In genomic region chr10:13396369-13396768, GRCh38 we compare ENCODE assay signal across 1 cellular context.
TF ChIP-seq lines count a peak whose summit lies in the region.

No MANE protein-coding gene starts in this region.

TF ChIP-seq in HepG2, 621 proteins besides CTCF, POLR2A, EP300 and RAD21:
- TF ChIP-seq FOXA1 (IDR thresholded peaks at IDR 0.05) (no peak), FOXA1 (CRISPR knock-in tag; IDR thresholded peaks at IDR 0.05) (peak; percentile 44; the same call in 1 of the 2 replicates), GATAD2A (CRISPR knock-in tag; IDR thresholded peaks at IDR 0.05) (0 out of 2 replicates have a peak, but pooled peaks have one; percentile 29), ELF3 (CRISPR knock-in tag; IDR thresholded peaks at IDR 0.05) (peak; percentile 53), SOX13 (IDR thresholded peaks at IDR 0.05) (no peak), SOX13 (CRISPR knock-in tag; conservative IDR thresholded peaks at IDR 0.05 in 1 of 2, IDR thresholded peaks at IDR 0.05 in 1 of 2) (peak in 1 of 2 experiments; percentile 25; a peak in 1 of 4 replicates), POGZ (CRISPR knock-in tag; IDR thresholded peaks at IDR 0.05) (0 out of 2 replicates have a peak, but pooled peaks have one; percentile 20), HMG20A (CRISPR knock-in tag; IDR thresholded peaks at IDR 0.05; ENCODE audit: borderline replicate concordance) (0 out of 2 replicates have a peak, but pooled peaks have one; percentile 23), ZNF644 (CRISPR knock-in tag; IDR thresholded peaks at IDR 0.05; ENCODE audit: low read depth) (0 out of 2 replicates have a peak, but pooled peaks have one; percentile 34), CEBPB (IDR thresholded peaks at IDR 0.05; ENCODE audit: borderline replicate concordance, low read depth, low read length) (peak; percentile 84), FOXA3 (CRISPR knock-in tag; IDR thresholded peaks at IDR 0.05) (peak; percentile 79), AGO2 (optimal IDR thresholded peaks at IDR 0.05; ENCODE audit: low read depth, low read length) (no peak), CEBPG (CRISPR knock-in tag; IDR thresholded peaks at IDR 0.05) (peak; percentile 53; the same call in 1 of the 2 replicates), TCF7 (IDR thresholded peaks at IDR 0.05; ENCODE audit: low read depth) (peak; percentile 56), DRAP1 (CRISPR knock-in tag; IDR thresholded peaks at IDR 0.05) (no peak), ZNF12 (CRISPR knock-in tag; IDR thresholded peaks at IDR 0.05) (0 out of 2 replicates have a peak, but pooled peaks have one; percentile 22), ZSCAN30 (CRISPR knock-in tag; IDR thresholded peaks at IDR 0.05) (no peak), SOX6 (IDR thresholded peaks at IDR 0.05) (no peak), SOX6 (CRISPR knock-in tag; IDR thresholded peaks at IDR 0.05) (0 out of 2 replicates have a peak, but pooled peaks have one; percentile 20)
- TF ChIP-seq, protein P1, sequence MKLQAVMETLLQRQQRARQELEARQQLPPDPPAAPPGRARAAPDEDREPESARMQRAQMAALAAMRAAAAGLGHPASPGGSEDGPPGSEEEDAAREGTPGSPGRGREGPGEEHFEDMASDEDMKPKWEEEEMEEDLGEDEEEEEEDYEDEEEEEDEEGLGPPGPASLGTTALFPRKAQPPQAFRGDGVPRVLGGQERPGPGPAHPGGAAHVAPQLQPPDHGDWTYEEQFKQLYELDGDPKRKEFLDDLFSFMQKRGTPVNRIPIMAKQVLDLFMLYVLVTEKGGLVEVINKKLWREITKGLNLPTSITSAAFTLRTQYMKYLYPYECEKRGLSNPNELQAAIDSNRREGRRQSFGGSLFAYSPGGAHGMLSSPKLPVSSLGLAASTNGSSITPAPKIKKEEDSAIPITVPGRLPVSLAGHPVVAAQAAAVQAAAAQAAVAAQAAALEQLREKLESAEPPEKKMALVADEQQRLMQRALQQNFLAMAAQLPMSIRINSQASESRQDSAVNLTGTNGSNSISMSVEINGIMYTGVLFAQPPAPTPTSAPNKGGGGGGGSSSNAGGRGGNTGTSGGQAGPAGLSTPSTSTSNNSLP (IDR thresholded peaks at IDR 0.05; ENCODE audit: low read depth, low read length) = 0 out of 2 replicates have a peak, but pooled peaks have one; percentile 28
- TF ChIP-seq, protein P2, sequence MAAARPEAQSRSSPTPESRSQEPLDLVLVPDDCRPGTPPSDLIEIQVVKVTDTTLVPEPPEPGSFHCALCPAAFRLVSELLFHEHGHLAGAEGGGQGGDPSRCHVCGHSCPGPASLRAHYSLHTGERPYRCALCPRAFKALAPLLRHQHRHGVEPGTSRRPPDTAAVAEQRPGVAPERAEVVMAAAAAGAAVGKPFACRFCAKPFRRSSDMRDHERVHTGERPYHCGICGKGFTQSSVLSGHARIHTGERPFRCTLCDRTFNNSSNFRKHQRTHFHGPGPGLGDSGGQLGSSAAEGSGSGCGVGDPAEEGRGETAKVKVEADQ (CRISPR knock-in tag; IDR thresholded peaks at IDR 0.05; ENCODE audit: borderline replicate concordance) = no peak
